18 cellular contexts compared by ENCODE assay signal in genomic region chr19:15213715-15214381, GRCh38. TPM values are rescaled to one million over a fixed set of nuclear protein-coding genes. Genes with fewer than 3 reads are reported as not detected.
A peak's percentile ranks its signal among the peaks of the same experiment; 100 is the strongest.
DNase-seq lines count a peak whose midpoint lies in the region; ATAC-seq and TF ChIP-seq lines count a peak whose summit lies in the region.
"Had no signal": no experiment of that assay in that cellular context is flagged by ENCODE, and none has a peak within 500 bp of the region (broad histone marks: within the 10 kb centered on the region; RNA-seq: fewer than 3 reads in every experiment).

No MANE protein-coding gene starts in this region.

- no peak overlapping the region for H3K27ac ChIP-seq in ovary

- TF ChIP-seq CTCF in fibroblast of the aortic adventitia (IDR thresholded peaks at IDR 0.05; ENCODE audit: insufficient read depth, low read length): no peak
- no peak for TF ChIP-seq CTCF in ovary (IDR thresholded peaks at IDR 0.05)

- peaks cover 1% of the 10 kb centered on the region for H3K4me1 ChIP-seq in ovary (ENCODE audit: insufficient read depth)

- H3K4me3 ChIP-seq in fibroblast of the aortic adventitia (ENCODE audit: low read depth, low read length) (no peak overlapping the region), ovary (no peak overlapping the region)
- H3K4me3 ChIP-seq: K562 had no signal

- no peak for TF ChIP-seq EP300 in ovary (IDR thresholded peaks at IDR 0.05)

- no peaks in the 10 kb centered on the region for H3K27me3 ChIP-seq in ovary

- TF ChIP-seq POLR2A in ovary (IDR thresholded peaks at IDR 0.05): no peak

- no peak for ATAC-seq in GM18498 (IDR thresholded peaks at IDR 0.05; ENCODE audit: unreplicated experiment)
- ATAC-seq: activated naive CD4-positive, alpha-beta T cell treated with anti-CD3 and anti-CD28 coated beads, Interleukin-2, amount 50 U/mL, for 72 hours; K562 had no signal

- 22 to 48% (median 23%) methylated on average over 13 to 15 of the region's 15 CpGs for WGBS in ovary, 3 donors

- DNase-seq in ELF-1 (ENCODE audit: low read depth, low spot score) (peak; percentile 44), astrocyte of the hippocampus (ENCODE audit: low read depth, low spot score) (peak; percentile 32), fibroblast of the aortic adventitia (ENCODE audit: low read depth) (peak; percentile 50), ovary (peak in 4 of 5 donors; percentile 35 to 60 (median 54)), amniotic stem cell (lab: John Stamatoyannopoulos, UW) (no peak), activated T-cell treated with anti-CD3 and anti-CD28 coated beads for 4 hours (no peak), OCI-M1 (lab: John Stamatoyannopoulos, UW) (no peak)
- DNase-seq: activated CD8-positive, alpha-beta memory T cell treated with anti-CD3 and anti-CD28 coated beads, Interleukin-2, amount 50 U/mL, for 48 hours; Calu3; cerebellar nuclear complex; NCI-H1436 treated with DMSO at 0.1 percent for 48 hours; NCI-H345; substantia nigra; T-helper 9 cell had no signal

- no peaks in the 10 kb centered on the region for H3K9me3 ChIP-seq in ovary

- intact Hi-C loops in ovary (cut with DNase I): no loop called here

- H3K36me3 ChIP-seq in ovary: no peaks in the 10 kb centered on the region

RNA-seq across cellular contexts. Expression of gene NOTCH3, which starts 13.1 kb away (rescaled TPM):
- total RNA-seq in fibroblast of the aortic adventitia (ENCODE audit: low replicate concordance) (39.4 and 44.4 TPM in 2 replicates), ovary (10 to 100 TPM in 5 of 7 donors, 1 to 10 TPM in 2; 6.1 to 47.6 (median 17.9) TPM)
- polyA plus RNA-seq in ovary: 10 to 100 TPM; 17.9 to 23.5 TPM

RNA-seq across cellular contexts. Expression of gene EPHX3, which starts 18.4 kb away (rescaled TPM):
- total RNA-seq in fibroblast of the aortic adventitia (ENCODE audit: low replicate concordance): 0.09 TPM in 1 of 2 replicates, not detected in the other
- under 1 TPM in 6 of 7 donors, not detected in 1; 0.24 to 0.89 (median 0.49) TPM for total RNA-seq in ovary
- under 1 TPM; 0.30 to 0.67 TPM for polyA plus RNA-seq in ovary
- total RNA-seq: SK-MEL-5 had no signal
- polyA plus RNA-seq: K562 had no signal

Comparison
In these comparisons a context has a peak if more than half of its experiments do, and no peak if none do; other contexts are left out.
1. DNase-seq: peak in ELF-1 (single experiment), astrocyte of the hippocampus (single experiment), fibroblast of the aortic adventitia (single experiment) and ovary (4 of 5); none in amniotic stem cell (single experiment), activated T-cell treated with anti-CD3 and anti-CD28 coated beads for 4 hours (single experiment) and OCI-M1 (single experiment).